In the genomic region with DNA sequence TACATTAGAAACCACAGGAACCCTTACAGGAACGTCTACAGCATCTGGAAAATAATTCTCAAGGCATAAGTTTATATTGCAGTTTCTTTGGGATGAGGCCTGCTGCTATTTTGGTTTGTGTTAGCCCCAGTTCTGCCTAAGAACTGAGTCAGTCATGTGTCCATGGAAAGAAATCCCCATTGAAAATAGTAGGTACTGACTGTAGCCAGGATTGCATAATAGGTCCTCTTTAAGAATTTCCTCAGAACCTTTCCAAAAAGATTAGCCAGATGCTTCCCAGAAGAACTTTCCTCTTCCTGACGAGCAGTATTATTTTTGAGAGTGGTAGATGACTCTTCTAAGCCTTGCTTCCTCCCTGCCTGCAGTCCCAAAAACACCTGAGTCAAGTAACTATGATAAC, we compare ENCODE assay signal across 1 cellular context.
TF ChIP-seq lines count a peak whose summit lies in the region.

No MANE protein-coding gene starts in this region.

TF ChIP-seq in WTC11, 78 proteins besides CTCF, POLR2A, EP300 and RAD21 (continued from another document):
- TF ChIP-seq, protein P1, sequence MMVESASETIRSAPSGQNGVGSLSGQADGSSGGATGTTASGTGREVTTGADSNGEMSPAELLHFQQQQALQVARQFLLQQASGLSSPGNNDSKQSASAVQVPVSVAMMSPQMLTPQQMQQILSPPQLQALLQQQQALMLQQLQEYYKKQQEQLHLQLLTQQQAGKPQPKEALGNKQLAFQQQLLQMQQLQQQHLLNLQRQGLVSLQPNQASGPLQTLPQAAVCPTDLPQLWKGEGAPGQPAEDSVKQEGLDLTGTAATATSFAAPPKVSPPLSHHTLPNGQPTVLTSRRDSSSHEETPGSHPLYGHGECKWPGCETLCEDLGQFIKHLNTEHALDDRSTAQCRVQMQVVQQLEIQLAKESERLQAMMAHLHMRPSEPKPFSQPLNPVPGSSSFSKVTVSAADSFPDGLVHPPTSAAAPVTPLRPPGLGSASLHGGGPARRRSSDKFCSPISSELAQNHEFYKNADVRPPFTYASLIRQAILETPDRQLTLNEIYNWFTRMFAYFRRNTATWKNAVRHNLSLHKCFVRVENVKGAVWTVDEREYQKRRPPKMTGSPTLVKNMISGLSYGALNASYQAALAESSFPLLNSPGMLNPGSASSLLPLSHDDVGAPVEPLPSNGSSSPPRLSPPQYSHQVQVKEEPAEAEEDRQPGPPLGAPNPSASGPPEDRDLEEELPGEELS (CRISPR knock-in tag; IDR thresholded peaks at IDR 0.05), result no peak
- TF ChIP-seq ZNF263 (CRISPR knock-in tag; IDR thresholded peaks at IDR 0.05; ENCODE audit: low read depth) (no peak), SP1 (CRISPR knock-in tag; conservative IDR thresholded peaks at IDR 0.05) (no peak), EMX1 (CRISPR knock-in tag; IDR thresholded peaks at IDR 0.05) (no peak), SMAD4 (CRISPR knock-in tag; IDR thresholded peaks at IDR 0.05) (no peak), PRRX2 (CRISPR knock-in tag; IDR thresholded peaks at IDR 0.05) (no peak), ESRRA (CRISPR knock-in tag; IDR thresholded peaks at IDR 0.05; ENCODE audit: borderline replicate concordance) (no peak), ZNF232 (CRISPR knock-in tag; IDR thresholded peaks at IDR 0.05) (no peak)
- TF ChIP-seq, protein P2, sequence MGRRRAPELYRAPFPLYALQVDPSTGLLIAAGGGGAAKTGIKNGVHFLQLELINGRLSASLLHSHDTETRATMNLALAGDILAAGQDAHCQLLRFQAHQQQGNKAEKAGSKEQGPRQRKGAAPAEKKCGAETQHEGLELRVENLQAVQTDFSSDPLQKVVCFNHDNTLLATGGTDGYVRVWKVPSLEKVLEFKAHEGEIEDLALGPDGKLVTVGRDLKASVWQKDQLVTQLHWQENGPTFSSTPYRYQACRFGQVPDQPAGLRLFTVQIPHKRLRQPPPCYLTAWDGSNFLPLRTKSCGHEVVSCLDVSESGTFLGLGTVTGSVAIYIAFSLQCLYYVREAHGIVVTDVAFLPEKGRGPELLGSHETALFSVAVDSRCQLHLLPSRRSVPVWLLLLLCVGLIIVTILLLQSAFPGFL (CRISPR knock-in tag; IDR thresholded peaks at IDR 0.05; ENCODE audit: borderline replicate concordance), result no peak
- TF ChIP-seq, protein P3, sequence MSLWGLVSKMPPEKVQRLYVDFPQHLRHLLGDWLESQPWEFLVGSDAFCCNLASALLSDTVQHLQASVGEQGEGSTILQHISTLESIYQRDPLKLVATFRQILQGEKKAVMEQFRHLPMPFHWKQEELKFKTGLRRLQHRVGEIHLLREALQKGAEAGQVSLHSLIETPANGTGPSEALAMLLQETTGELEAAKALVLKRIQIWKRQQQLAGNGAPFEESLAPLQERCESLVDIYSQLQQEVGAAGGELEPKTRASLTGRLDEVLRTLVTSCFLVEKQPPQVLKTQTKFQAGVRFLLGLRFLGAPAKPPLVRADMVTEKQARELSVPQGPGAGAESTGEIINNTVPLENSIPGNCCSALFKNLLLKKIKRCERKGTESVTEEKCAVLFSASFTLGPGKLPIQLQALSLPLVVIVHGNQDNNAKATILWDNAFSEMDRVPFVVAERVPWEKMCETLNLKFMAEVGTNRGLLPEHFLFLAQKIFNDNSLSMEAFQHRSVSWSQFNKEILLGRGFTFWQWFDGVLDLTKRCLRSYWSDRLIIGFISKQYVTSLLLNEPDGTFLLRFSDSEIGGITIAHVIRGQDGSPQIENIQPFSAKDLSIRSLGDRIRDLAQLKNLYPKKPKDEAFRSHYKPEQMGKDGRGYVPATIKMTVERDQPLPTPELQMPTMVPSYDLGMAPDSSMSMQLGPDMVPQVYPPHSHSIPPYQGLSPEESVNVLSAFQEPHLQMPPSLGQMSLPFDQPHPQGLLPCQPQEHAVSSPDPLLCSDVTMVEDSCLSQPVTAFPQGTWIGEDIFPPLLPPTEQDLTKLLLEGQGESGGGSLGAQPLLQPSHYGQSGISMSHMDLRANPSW (CRISPR knock-in tag; conservative IDR thresholded peaks at IDR 0.05; ENCODE audit: low read depth), result no peak
- TF ChIP-seq, protein P4, sequence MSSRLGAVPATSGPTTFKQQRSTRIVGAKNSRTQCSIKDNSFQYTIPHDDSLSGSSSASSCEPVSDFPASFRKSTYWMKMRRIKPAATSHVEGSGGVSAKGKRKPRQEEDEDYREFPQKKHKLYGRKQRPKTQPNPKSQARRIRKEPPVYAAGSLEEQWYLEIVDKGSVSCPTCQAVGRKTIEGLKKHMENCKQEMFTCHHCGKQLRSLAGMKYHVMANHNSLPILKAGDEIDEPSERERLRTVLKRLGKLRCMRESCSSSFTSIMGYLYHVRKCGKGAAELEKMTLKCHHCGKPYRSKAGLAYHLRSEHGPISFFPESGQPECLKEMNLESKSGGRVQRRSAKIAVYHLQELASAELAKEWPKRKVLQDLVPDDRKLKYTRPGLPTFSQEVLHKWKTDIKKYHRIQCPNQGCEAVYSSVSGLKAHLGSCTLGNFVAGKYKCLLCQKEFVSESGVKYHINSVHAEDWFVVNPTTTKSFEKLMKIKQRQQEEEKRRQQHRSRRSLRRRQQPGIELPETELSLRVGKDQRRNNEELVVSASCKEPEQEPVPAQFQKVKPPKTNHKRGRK (CRISPR knock-in tag; IDR thresholded peaks at IDR 0.05; ENCODE audit: borderline replicate concordance), result no peak
- TF ChIP-seq, protein P5, sequence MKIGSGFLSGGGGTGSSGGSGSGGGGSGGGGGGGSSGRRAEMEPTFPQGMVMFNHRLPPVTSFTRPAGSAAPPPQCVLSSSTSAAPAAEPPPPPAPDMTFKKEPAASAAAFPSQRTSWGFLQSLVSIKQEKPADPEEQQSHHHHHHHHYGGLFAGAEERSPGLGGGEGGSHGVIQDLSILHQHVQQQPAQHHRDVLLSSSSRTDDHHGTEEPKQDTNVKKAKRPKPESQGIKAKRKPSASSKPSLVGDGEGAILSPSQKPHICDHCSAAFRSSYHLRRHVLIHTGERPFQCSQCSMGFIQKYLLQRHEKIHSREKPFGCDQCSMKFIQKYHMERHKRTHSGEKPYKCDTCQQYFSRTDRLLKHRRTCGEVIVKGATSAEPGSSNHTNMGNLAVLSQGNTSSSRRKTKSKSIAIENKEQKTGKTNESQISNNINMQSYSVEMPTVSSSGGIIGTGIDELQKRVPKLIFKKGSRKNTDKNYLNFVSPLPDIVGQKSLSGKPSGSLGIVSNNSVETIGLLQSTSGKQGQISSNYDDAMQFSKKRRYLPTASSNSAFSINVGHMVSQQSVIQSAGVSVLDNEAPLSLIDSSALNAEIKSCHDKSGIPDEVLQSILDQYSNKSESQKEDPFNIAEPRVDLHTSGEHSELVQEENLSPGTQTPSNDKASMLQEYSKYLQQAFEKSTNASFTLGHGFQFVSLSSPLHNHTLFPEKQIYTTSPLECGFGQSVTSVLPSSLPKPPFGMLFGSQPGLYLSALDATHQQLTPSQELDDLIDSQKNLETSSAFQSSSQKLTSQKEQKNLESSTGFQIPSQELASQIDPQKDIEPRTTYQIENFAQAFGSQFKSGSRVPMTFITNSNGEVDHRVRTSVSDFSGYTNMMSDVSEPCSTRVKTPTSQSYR (CRISPR knock-in tag; IDR thresholded peaks at IDR 0.05), result no peak
